In genomic region chr12:14842315-14842714, GRCh38 we compare ENCODE assay signal across 1 cellular context.
TF ChIP-seq lines count a peak whose summit lies in the region.

No MANE protein-coding gene starts in this region.

TF ChIP-seq in endothelial cell of umbilical vein, 7 proteins besides CTCF, POLR2A, EP300 and RAD21:
- TF ChIP-seq JUN (IDR thresholded peaks at IDR 0.05; ENCODE audit: borderline replicate concordance, insufficient read depth, insufficient read length, low read depth) (no peak), FOS (IDR thresholded peaks at IDR 0.05; ENCODE audit: borderline replicate concordance, insufficient read depth, low read length) (no peak), MAX (IDR thresholded peaks at IDR 0.05; ENCODE audit: insufficient read depth, insufficient read length) (no peak), POLR2AphosphoS5 (IDR thresholded peaks at IDR 0.05; ENCODE audit: insufficient read depth, low read depth, low read length) (no peak), EZH2 (IDR thresholded peaks at IDR 0.05; ENCODE audit: borderline replicate concordance, low read depth, low read length, severe bottlenecking) (no peak)
TF ChIP-seq in endothelial cell of umbilical vein: peak in this region for 0.
